Comparison of ENCODE assay signal across 11 cellular contexts in genomic region chr14:96246535-96246839, GRCh38. TPM values are rescaled to one million over a fixed set of nuclear protein-coding genes. Genes with fewer than 3 reads are reported as not detected.
DNase-seq lines count a peak whose midpoint lies in the region; ATAC-seq and TF ChIP-seq lines count a peak whose summit lies in the region.
"Had no signal": no experiment of that assay in that cellular context is flagged by ENCODE, and none has a peak within 500 bp of the region (broad histone marks: within the 10 kb centered on the region; RNA-seq: fewer than 3 reads in every experiment).

No MANE protein-coding gene starts in this region.

- H3K27ac ChIP-seq in effector memory CD4-positive, alpha-beta T cell (ENCODE audit: insufficient read depth, low read length, poor library complexity, severe bottlenecking) = no peak overlapping the region

- H3K27me3 ChIP-seq in adipocyte (replicated peaks; ENCODE audit: control insufficient read depth, insufficient read depth, low read length) = no peaks in the 10 kb centered on the region
- no peaks in the 10 kb centered on the region for H3K27me3 ChIP-seq in effector memory CD4-positive, alpha-beta T cell (replicated peaks; ENCODE audit: control insufficient read depth, insufficient read depth, low read length, poor library complexity, severe bottlenecking)

- H3K36me3 ChIP-seq in adipocyte (ENCODE audit: control insufficient read depth, insufficient read depth, low read length, severe bottlenecking) = no peaks in the 10 kb centered on the region
- H3K36me3 ChIP-seq in effector memory CD4-positive, alpha-beta T cell (ENCODE audit: control insufficient read depth, insufficient read depth, low read length) = no peaks in the 10 kb centered on the region

- TF ChIP-seq CTCF in AG09309 (IDR thresholded peaks at IDR 0.05; ENCODE audit: control insufficient read depth, insufficient read depth, low read depth, low read length, missing control alignments) = no peak

- no peak overlapping the region for H3K9ac ChIP-seq in adipocyte (ENCODE audit: low read length)

- H3K4me3 ChIP-seq in AG09309 (ENCODE audit: control insufficient read depth, low read depth, low read length) (no peak overlapping the region), adipocyte (ENCODE audit: low read length) (no peak overlapping the region)
- no peak overlapping the region for H3K4me3 ChIP-seq in effector memory CD4-positive, alpha-beta T cell (ENCODE audit: insufficient read depth, low read depth, low read length, poor library complexity, severe bottlenecking)

- peaks cover 31% of the 10 kb centered on the region for H3K4me1 ChIP-seq in adipocyte (ENCODE audit: control insufficient read depth, insufficient read depth, low read length)
- no peaks in the 10 kb centered on the region for H3K4me1 ChIP-seq in effector memory CD4-positive, alpha-beta T cell (ENCODE audit: control insufficient read depth, insufficient read depth, low read length, poor library complexity, severe bottlenecking)

- peak; percentile 95 for DNase-seq in AG09309 (ENCODE audit: low read depth)
- DNase-seq in HT1080 (ENCODE audit: low read depth) = peak; percentile 93
- DNase-seq in adipocyte (ENCODE audit: low read depth) = peak; percentile 93
- peak; percentile 82 for DNase-seq in kidney glomerular epithelial cell (lab: John Stamatoyannopoulos, UW)
- DNase-seq in effector memory CD4-positive, alpha-beta T cell = no peak
- DNase-seq in NCI-H1417 treated with DMSO at 0.1 percent for 48 hours (lab: John Stamatoyannopoulos, UW) = no peak
- no peak for DNase-seq in DMS79 treated with DMSO at 0.1 percent for 48 hours (lab: John Stamatoyannopoulos, UW)
- DNase-seq: DMS153, NCI-H1048 had no signal

- ATAC-seq in HG02571 (IDR thresholded peaks at IDR 0.05; ENCODE audit: unreplicated experiment) = no peak

- no peaks in the 10 kb centered on the region for H3K9me3 ChIP-seq in adipocyte (ENCODE audit: control insufficient read depth, low read length)
- no peaks in the 10 kb centered on the region for H3K9me3 ChIP-seq in effector memory CD4-positive, alpha-beta T cell (ENCODE audit: control insufficient read depth, low read length)

RNA-seq across cellular contexts. Expression of gene BDKRB1, which starts 9.5 kb away (rescaled TPM):
- total RNA-seq in HT1080 (2014; rRNA removed; shearing (Covaris generic)) = 0.43 TPM in 1 of 2 replicates, not detected in the other
- 2.1 and 2.8 TPM in 2 replicates for polyA plus RNA-seq in HT1080 (2015; cell fraction: cytosol; rRNA removed)
- polyA plus RNA-seq in HT1080 (2015; cell fraction: nucleus; rRNA removed) = 4.4 and 7.6 TPM in 2 replicates
- total RNA-seq: progenitor cell of endocrine pancreas had no signal

RNA-seq across cellular contexts. Expression of gene BDKRB2, which starts 41.8 kb away (rescaled TPM):
- total RNA-seq in HT1080 (2014; rRNA removed; shearing (Covaris generic)) = 0.03 TPM in 1 of 2 replicates, not detected in the other
- 1.1 and 1.4 TPM in 2 replicates for polyA plus RNA-seq in HT1080 (2015; cell fraction: cytosol; rRNA removed)
- 1.2 and 2.1 TPM in 2 replicates for polyA plus RNA-seq in HT1080 (2015; cell fraction: nucleus; rRNA removed)

Comparison
In these comparisons a context has a peak if more than half of its experiments do, and no peak if none do; other contexts are left out.
1. DNase-seq: peak in AG09309 (single experiment), HT1080 (single experiment), adipocyte (single experiment) and kidney glomerular epithelial cell (single experiment); none in effector memory CD4-positive, alpha-beta T cell (0 of 3), NCI-H1417 treated with DMSO at 0.1 percent for 48 hours (single experiment) and DMS79 treated with DMSO at 0.1 percent for 48 hours (single experiment).